20 cellular contexts compared by ENCODE assay signal in genomic region chr10:75739454-75740143, GRCh38.
"Had no signal": no experiment of that assay in that cellular context is flagged by ENCODE, and none has a peak within 500 bp of the region (broad histone marks: within the 10 kb centered on the region; RNA-seq: fewer than 3 reads in every experiment).

No MANE protein-coding gene starts in this region.

- H3K9me3 ChIP-seq: esophagus squamous epithelium, gastrocnemius medialis, left lung, tibial artery had no signal

- H3K27me3 ChIP-seq: esophagus squamous epithelium, left lung, neural progenitor cell, tibial artery had no signal

- H3K36me3 ChIP-seq: esophagus squamous epithelium, gastrocnemius medialis, left lung, neural progenitor cell, tibial artery had no signal

- H3K4me3 ChIP-seq: coronary artery, esophagus squamous epithelium, gastrocnemius medialis, left lung, neural progenitor cell, tibial artery had no signal

- H3K4me1 ChIP-seq: gastrocnemius medialis, tibial artery had no signal

- H3K27ac ChIP-seq: coronary artery, esophagus squamous epithelium, gastrocnemius medialis, left lung, neural progenitor cell, tibial artery had no signal

- DNase-seq: activated CD4-positive, alpha-beta memory T cell treated with anti-CD3 and anti-CD28 coated beads for 36 hours; activated CD4-positive, alpha-beta T cell treated with anti-CD3 and anti-CD28 coated beads for 48 hours; activated effector memory CD4-positive, alpha-beta T cell treated with Interleukin-2 at 50 U/mL for 16 hours; activated naive CD4-positive, alpha-beta T cell treated with anti-CD3 and anti-CD28 coated beads, Interleukin-2, amount 50 U/mL, for 16 hours; activated naive CD8-positive, alpha-beta T cell treated with anti-CD3 and anti-CD28 coated beads, Interleukin-2, amount 50 U/mL, for 24 hours; activated T-cell treated with anti-CD3 and anti-CD28 coated beads, Interleukin-2, amount 50 U/mL, for 48 hours; cerebellar nuclear complex; endodermal cell; esophagus squamous epithelium; gastrocnemius medialis; hippocampal formation; kidney glomerular epithelial cell; left lung; naive thymus-derived CD8-positive, alpha-beta T cell; small intestine; stimulated activated CD4-positive, alpha-beta T cell treated with anti-CD3 and anti-CD28 coated beads, Interleukin-2, amount 100 ng/mL, for 24 hours; stimulated activated naive CD8-positive, alpha-beta T cell treated with anti-CD3 and anti-CD28 coated beads, Interleukin-15, amount 100 ng/mL, for 72 hours; tibial artery had no signal
